Comparison of ENCODE assay signal across 19 cellular contexts in the genomic region with DNA sequence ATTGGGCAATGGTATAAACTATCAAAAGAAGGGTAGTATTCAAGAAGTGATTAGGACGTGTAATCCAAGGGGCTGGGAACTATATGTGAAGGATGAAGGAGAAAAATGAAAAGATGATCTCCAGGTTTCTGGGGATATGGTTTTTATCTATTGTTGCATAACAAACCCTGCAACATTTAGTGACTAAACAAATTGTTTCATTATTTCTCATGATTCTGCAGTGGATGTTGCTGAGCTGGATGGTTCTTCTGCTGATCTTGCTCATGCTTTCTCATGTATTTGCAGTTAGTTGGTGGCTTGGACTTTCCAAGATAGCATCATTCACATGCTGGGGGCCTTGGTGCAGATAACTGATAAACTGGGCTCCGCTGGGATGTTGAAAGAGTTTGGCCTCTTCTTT. TPM values are rescaled to one million over a fixed set of nuclear protein-coding genes. Genes with fewer than 3 reads are reported as not detected.
DNase-seq lines count a peak whose midpoint lies in the region; ATAC-seq and TF ChIP-seq lines count a peak whose summit lies in the region.
"Had no signal": no experiment of that assay in that cellular context is flagged by ENCODE, and none has a peak within 500 bp of the region (broad histone marks: within the 10 kb centered on the region; RNA-seq: fewer than 3 reads in every experiment).

No MANE protein-coding gene starts in this region.

- DNase-seq in EL (peak; percentile 65), HT1080 (ENCODE audit: low read depth) (peak; percentile 36), choroid plexus epithelial cell (ENCODE audit: low read depth) (peak; percentile 14), kidney tubule cell (ENCODE audit: low spot score) (peak; percentile 25), NCI-H524 treated with DMSO at 0.1 percent for 48 hours (lab: John Stamatoyannopoulos, UW) (no peak), HEK293T (ENCODE audit: extremely low spot score) (no peak)
- DNase-seq: ACHN; CD8-positive, alpha-beta T cell; DND-41; H9; KBM-7; MM.1S; NCI-H1105; NCI-H187; NCI-H2171; NCI-H510A; SHP77 treated with DMSO at 0.1 percent for 48 hours had no signal

- POLR2A ChIA-PET in HEK293T (lab: Yijun Ruan, JAX), result no interaction called here

- no peak overlapping the region for H3K4me3 ChIP-seq in choroid plexus epithelial cell (ENCODE audit: low read depth, low read length)

- no peak for TF ChIP-seq CTCF in choroid plexus epithelial cell (conservative IDR thresholded peaks at IDR 0.05; ENCODE audit: low read depth, low read length)

- no peak for ATAC-seq in GM19467 (IDR thresholded peaks at IDR 0.05; ENCODE audit: unreplicated experiment)
- ATAC-seq: CD8-positive, alpha-beta T cell had no signal

- CTCF ChIA-PET in HEK293T (lab: Yijun Ruan, JAX), result no interaction called here

TF ChIP-seq in HEK293T, 16 proteins besides CTCF, POLR2A, EP300 and RAD21:
- no peak for TF ChIP-seq CTBP1 (IDR thresholded peaks at IDR 0.05; ENCODE audit: borderline replicate concordance)
- no peak for TF ChIP-seq HDGF (IDR thresholded peaks at IDR 0.05; ENCODE audit: borderline replicate concordance)
- no peak for TF ChIP-seq NFRKB (IDR thresholded peaks at IDR 0.05)
- TF ChIP-seq FOXK2 (IDR thresholded peaks at IDR 0.05), result no peak
- TF ChIP-seq SP1 (IDR thresholded peaks at IDR 0.05), result no peak
- TF ChIP-seq ARNT (IDR thresholded peaks at IDR 0.05), result no peak
- TF ChIP-seq L3MBTL2 (conservative IDR thresholded peaks at IDR 0.05), result no peak
- TF ChIP-seq ZNF384 (IDR thresholded peaks at IDR 0.05), result no peak
- no peak for TF ChIP-seq LEF1 (IDR thresholded peaks at IDR 0.05; ENCODE audit: borderline replicate concordance)
- no peak for TF ChIP-seq FOXA1 (IDR thresholded peaks at IDR 0.05)

RNA-seq across cellular contexts. Expression of a gene that starts 29.1 kb away (rescaled TPM):
- total RNA-seq in HT1080 (2014; rRNA removed; shearing (Covaris generic)), result not detected in 2 replicates
- not detected in 2 replicates for polyA plus RNA-seq in HT1080 (2015; cell fraction: cytosol; rRNA removed)
- polyA plus RNA-seq in HT1080 (2015; cell fraction: nucleus; rRNA removed), result 0.03 TPM in 1 of 2 replicates, not detected in the other
- total RNA-seq: CD8-positive, alpha-beta T cell; H9 had no signal
- polyA plus RNA-seq: BJ had no signal

Comparison
In these comparisons a context has a peak if more than half of its experiments do, and no peak if none do; other contexts are left out.
1. DNase-seq: peak in EL (single experiment), HT1080 (single experiment), choroid plexus epithelial cell (single experiment) and kidney tubule cell (single experiment); none in NCI-H524 treated with DMSO at 0.1 percent for 48 hours (single experiment) and HEK293T (single experiment).